ENCODE assay signal across 16 cellular contexts in the genomic region with DNA sequence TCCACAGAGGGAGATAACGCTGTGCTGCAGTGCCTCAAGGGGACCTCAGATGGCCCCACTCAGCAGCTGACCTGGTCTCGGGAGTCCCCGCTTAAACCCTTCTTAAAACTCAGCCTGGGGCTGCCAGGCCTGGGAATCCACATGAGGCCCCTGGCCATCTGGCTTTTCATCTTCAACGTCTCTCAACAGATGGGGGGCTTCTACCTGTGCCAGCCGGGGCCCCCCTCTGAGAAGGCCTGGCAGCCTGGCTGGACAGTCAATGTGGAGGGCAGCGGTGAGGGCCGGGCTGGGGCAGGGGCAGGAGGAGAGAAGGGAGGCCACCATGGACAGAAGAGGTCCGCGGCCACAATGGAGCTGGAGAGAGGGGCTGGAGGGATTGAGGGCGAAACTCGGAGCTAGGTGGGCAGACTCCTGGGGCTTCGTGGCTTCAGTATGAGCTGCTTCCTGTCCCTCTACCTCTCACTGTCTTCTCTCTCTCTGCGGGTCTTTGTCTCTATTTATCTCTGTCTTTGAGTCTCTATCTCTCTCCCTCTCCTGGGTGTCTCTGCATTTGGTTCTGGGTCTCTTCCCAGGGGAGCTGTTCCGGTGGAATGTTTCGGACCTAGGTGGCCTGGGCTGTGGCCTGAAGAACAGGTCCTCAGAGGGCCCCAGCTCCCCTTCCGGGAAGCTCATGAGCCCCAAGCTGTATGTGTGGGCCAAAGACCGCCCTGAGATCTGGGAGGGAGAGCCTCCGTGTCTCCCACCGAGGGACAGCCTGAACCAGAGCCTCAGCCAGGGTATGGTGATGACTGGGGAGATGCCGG. TPM values are rescaled to one million over a fixed set of nuclear protein-coding genes. Genes with fewer than 3 reads are reported as not detected.
A peak's percentile ranks its signal among the peaks of the same experiment; 100 is the strongest.
DNase-seq lines count a peak whose midpoint lies in the region; ATAC-seq and TF ChIP-seq lines count a peak whose summit lies in the region.
"Had no signal": no experiment of that assay in that cellular context is flagged by ENCODE, and none has a peak within 500 bp of the region (broad histone marks: within the 10 kb centered on the region; RNA-seq: fewer than 3 reads in every experiment).

No MANE protein-coding gene starts in this region.

- H3K79me2 ChIP-seq in DND-41 (ENCODE audit: insufficient read depth, low read length) (no peaks in the 10 kb centered on the region), Loucy (ENCODE audit: insufficient read depth, low read length) (no peaks in the 10 kb centered on the region)

- peaks cover 9% of the 10 kb centered on the region; the same call in 1 of the 2 replicates for H3F3A ChIP-seq in Loucy (ENCODE audit: low read depth)

- H3K9me3 ChIP-seq in DND-41 (ENCODE audit: insufficient read depth, low read length, severe bottlenecking) (no peaks in the 10 kb centered on the region), Loucy (ENCODE audit: insufficient read depth, low read depth, low read length) (no peaks in the 10 kb centered on the region), mononuclear cell (ENCODE audit: low read depth, low read length) (no peaks in the 10 kb centered on the region)
- H3K9me3 ChIP-seq: upper lobe of left lung had no signal

- no peak overlapping the region for H3K4me3 Mint-ChIP-seq in activated T-helper 2 cell treated with anti-CD3 and anti-CD28 coated beads, Interferon-gamma antibody, Interleukin-2, Interleukin-4, amounts not matched to agents 10 μg/mL and 5 μg/mL and 100 μg/mL, durations not matched to agents 14 hours and 24 hours and 36 hours (ENCODE audit: low read depth)
- H3K4me3 Mint-ChIP-seq: natural killer cell treated with Interleukin-12 subunit alpha and Interleukin-12 subunit beta and Interleukin-15 and Interleukin-18, amount 100 ng/mL, for 72 hours had no signal

- H3K4me1 ChIP-seq in DND-41 (ENCODE audit: insufficient read depth, low read length) (peaks cover 36% of the 10 kb centered on the region), Loucy (ENCODE audit: insufficient read depth, low read length, poor library complexity, severe bottlenecking) (peaks cover 29% of the 10 kb centered on the region), mononuclear cell (ENCODE audit: insufficient read depth, low read length) (peaks cover 39% of the 10 kb centered on the region)
- H3K4me1 ChIP-seq: foreskin keratinocyte had no signal

- H3K9me3 Mint-ChIP-seq in activated T-helper 2 cell treated with anti-CD3 and anti-CD28 coated beads, Interferon-gamma antibody, Interleukin-2, Interleukin-4, amounts not matched to agents 10 μg/mL and 5 μg/mL and 100 μg/mL, durations not matched to agents 14 hours and 24 hours and 36 hours: no peaks in the 10 kb centered on the region
- H3K9me3 Mint-ChIP-seq: natural killer cell treated with Interleukin-12 subunit alpha and Interleukin-12 subunit beta and Interleukin-15 and Interleukin-18, amount 100 ng/mL, for 72 hours had no signal

- DNase-seq in DND-41: no peak
- no peak for DNase-seq in NOMO-1 treated with DMSO at 0.1 percent for 48 hours (lab: John Stamatoyannopoulos, UW; ENCODE audit: unreplicated experiment)
- DNase-seq in NCI-H1436 treated with DMSO at 0.1 percent for 48 hours (lab: John Stamatoyannopoulos, UW): no peak
- DNase-seq in activated T-helper 2 cell treated with anti-CD3 and anti-CD28 coated beads, Interferon-gamma antibody, Interleukin-2, Interleukin-4, amounts not matched to agents 10 μg/mL and 5 μg/mL and 100 μg/mL, durations not matched to agents 14 hours and 24 hours and 36 hours (ENCODE audit: low spot score): no peak
- DNase-seq: DMS79; foreskin keratinocyte; NCI-H2171 treated with DMSO at 0.1 percent for 48 hours; right cardiac atrium; stimulated activated CD4-positive, alpha-beta T cell treated with anti-CD3 and anti-CD28 coated beads, Interleukin-2, amount 100 ng/mL, for 48 hours; upper lobe of left lung had no signal

- H3K4me3 ChIP-seq in DND-41 (ENCODE audit: low read depth in 1 of 2, low read length in 2 of 2) (no peak overlapping the region), Loucy (ENCODE audit: low read length, poor library complexity, severe bottlenecking) (no peak overlapping the region), mononuclear cell (ENCODE audit: low read length) (peak overlapping the region; percentile 29)
- H3K4me3 ChIP-seq: cardiac muscle cell, upper lobe of left lung had no signal

- H3K4me2 ChIP-seq in DND-41 (ENCODE audit: insufficient read depth, low read length) (no peak overlapping the region), Loucy (ENCODE audit: low read depth, low read length, poor library complexity, severe bottlenecking) (no peak overlapping the region)

- H3K36me3 Mint-ChIP-seq in activated T-helper 2 cell treated with anti-CD3 and anti-CD28 coated beads, Interferon-gamma antibody, Interleukin-2, Interleukin-4, amounts not matched to agents 10 μg/mL and 5 μg/mL and 100 μg/mL, durations not matched to agents 14 hours and 24 hours and 36 hours (ENCODE audit: low read depth): no peaks in the 10 kb centered on the region
- H3K36me3 Mint-ChIP-seq: natural killer cell treated with Interleukin-12 subunit alpha and Interleukin-12 subunit beta and Interleukin-15 and Interleukin-18, amount 100 ng/mL, for 72 hours had no signal

- H4K20me1 ChIP-seq in DND-41 (ENCODE audit: insufficient read depth, low read length): no peaks in the 10 kb centered on the region
- no peaks in the 10 kb centered on the region for H4K20me1 ChIP-seq in Loucy (ENCODE audit: insufficient read depth, low read length, poor library complexity, severe bottlenecking)

- no peak for ATAC-seq in DND-41 (ENCODE audit: insufficient read depth, low read depth)
- ATAC-seq: activated naive CD4-positive, alpha-beta T cell treated with anti-CD3 and anti-CD28 coated beads, Interleukin-2, amount 50 U/mL, for 72 hours; foreskin keratinocyte; natural killer cell treated with Interleukin-12 subunit alpha and Interleukin-12 subunit beta and Interleukin-15 and Interleukin-18, amount 100 ng/mL, for 72 hours; right cardiac atrium had no signal

- intact Hi-C loops in activated T-helper 2 cell treated with anti-CD3 and anti-CD28 coated beads, Interferon-gamma antibody, Interleukin-2, Interleukin-4, amounts not matched to agents 10 μg/mL and 5 μg/mL and 100 μg/mL, durations not matched to agents 14 hours and 24 hours and 36 hours (cut with micrococcal nuclease): no loop called here

- no peaks in the 10 kb centered on the region for H3K9me2 ChIP-seq in Loucy (replicated peaks; ENCODE audit: low read depth, low read length)

- H3K9ac ChIP-seq in DND-41 (ENCODE audit: low read depth, low read length) (peak overlapping the region; percentile 34), Loucy (ENCODE audit: low read depth, low read length, poor library complexity, severe bottlenecking) (peak overlapping the region; percentile 70)

- H3K36me3 ChIP-seq in DND-41 (ENCODE audit: insufficient read depth, low read length) (no peaks in the 10 kb centered on the region), Loucy (ENCODE audit: insufficient read depth, low read length) (no peaks in the 10 kb centered on the region)
- H3K36me3 ChIP-seq: cardiac muscle cell, upper lobe of left lung had no signal

- peak overlapping the region; percentile 94 for H3K27ac ChIP-seq in DND-41 (ENCODE audit: low read length)
- H3K27ac ChIP-seq: cardiac muscle cell, foreskin keratinocyte, upper lobe of left lung had no signal

- TF ChIP-seq CTCF in DND-41 (IDR thresholded peaks at IDR 0.05; ENCODE audit: borderline replicate concordance, extremely low read depth, low read length, poor library complexity, severe bottlenecking) (no peak), Loucy (conservative IDR thresholded peaks at IDR 0.05; ENCODE audit: low read length) (no peak)

- no peaks in the 10 kb centered on the region for H3K27me3 Mint-ChIP-seq in activated T-helper 2 cell treated with anti-CD3 and anti-CD28 coated beads, Interferon-gamma antibody, Interleukin-2, Interleukin-4, amounts not matched to agents 10 μg/mL and 5 μg/mL and 100 μg/mL, durations not matched to agents 14 hours and 24 hours and 36 hours (ENCODE audit: low read depth)
- H3K27me3 Mint-ChIP-seq: natural killer cell treated with Interleukin-12 subunit alpha and Interleukin-12 subunit beta and Interleukin-15 and Interleukin-18, amount 100 ng/mL, for 72 hours had no signal

- no peak overlapping the region for H3K27ac Mint-ChIP-seq in activated T-helper 2 cell treated with anti-CD3 and anti-CD28 coated beads, Interferon-gamma antibody, Interleukin-2, Interleukin-4, amounts not matched to agents 10 μg/mL and 5 μg/mL and 100 μg/mL, durations not matched to agents 14 hours and 24 hours and 36 hours

- H3K4me1 Mint-ChIP-seq in activated T-helper 2 cell treated with anti-CD3 and anti-CD28 coated beads, Interferon-gamma antibody, Interleukin-2, Interleukin-4, amounts not matched to agents 10 μg/mL and 5 μg/mL and 100 μg/mL, durations not matched to agents 14 hours and 24 hours and 36 hours (ENCODE audit: low read depth): peaks cover 18% of the 10 kb centered on the region

- H2AFZ ChIP-seq in DND-41 (ENCODE audit: low read depth, low read length) (peak overlapping the region; percentile 39; the same call in 1 of the 2 replicates), Loucy (ENCODE audit: low read length) (peak overlapping the region; percentile 11; the same call in 1 of the 2 replicates)

- H3K27me3 ChIP-seq in DND-41 (ENCODE audit: insufficient read depth, low read length, poor library complexity) (no peaks in the 10 kb centered on the region), Loucy (ENCODE audit: insufficient read depth, low read length, poor library complexity, severe bottlenecking) (no peaks in the 10 kb centered on the region), mononuclear cell (ENCODE audit: insufficient read depth, low read length) (no peaks in the 10 kb centered on the region)
- H3K27me3 ChIP-seq: cardiac muscle cell, foreskin keratinocyte, upper lobe of left lung had no signal

RNA-seq across cellular contexts. Expression of gene CD19, which starts 0.8 kb away (rescaled TPM):
- total RNA-seq in mononuclear cell: 6.6 TPM
- 0.18 and 0.23 TPM in 2 replicates for total RNA-seq in activated T-helper 2 cell treated with anti-CD3 and anti-CD28 coated beads, Interferon-gamma antibody, Interleukin-2, Interleukin-4, amounts not matched to agents 10 μg/mL and 5 μg/mL and 100 μg/mL, durations not matched to agents 14 hours and 24 hours and 36 hours
- total RNA-seq: foreskin keratinocyte, HT1080 had no signal

RNA-seq across cellular contexts. Expression of gene RABEP2, which starts 7.5 kb away (rescaled TPM):
- total RNA-seq in mononuclear cell: 16.3 TPM
- 20.6 and 24.2 TPM in 2 replicates for total RNA-seq in activated T-helper 2 cell treated with anti-CD3 and anti-CD28 coated beads, Interferon-gamma antibody, Interleukin-2, Interleukin-4, amounts not matched to agents 10 μg/mL and 5 μg/mL and 100 μg/mL, durations not matched to agents 14 hours and 24 hours and 36 hours

RNA-seq across cellular contexts. Expression of gene NFATC2IP, which starts 18.2 kb away (rescaled TPM):
- 31.5 TPM for total RNA-seq in mononuclear cell
- 98.3 and 106 TPM in 2 replicates for total RNA-seq in activated T-helper 2 cell treated with anti-CD3 and anti-CD28 coated beads, Interferon-gamma antibody, Interleukin-2, Interleukin-4, amounts not matched to agents 10 μg/mL and 5 μg/mL and 100 μg/mL, durations not matched to agents 14 hours and 24 hours and 36 hours

RNA-seq across cellular contexts. Expression of gene SPNS1, which starts 42.0 kb away (rescaled TPM):
- total RNA-seq in mononuclear cell: 18.7 TPM
- 22.0 and 25.8 TPM in 2 replicates for total RNA-seq in activated T-helper 2 cell treated with anti-CD3 and anti-CD28 coated beads, Interferon-gamma antibody, Interleukin-2, Interleukin-4, amounts not matched to agents 10 μg/mL and 5 μg/mL and 100 μg/mL, durations not matched to agents 14 hours and 24 hours and 36 hours

RNA-seq across cellular contexts. Expression of gene LAT, which starts 52.3 kb away (rescaled TPM):
- total RNA-seq in mononuclear cell: 34.0 TPM
- 273 and 294 TPM in 2 replicates for total RNA-seq in activated T-helper 2 cell treated with anti-CD3 and anti-CD28 coated beads, Interferon-gamma antibody, Interleukin-2, Interleukin-4, amounts not matched to agents 10 μg/mL and 5 μg/mL and 100 μg/mL, durations not matched to agents 14 hours and 24 hours and 36 hours
